In genomic region chr1:167922023-167922422, GRCh38 we compare ENCODE assay signal across 19 cellular contexts. TPM values are rescaled to one million over a fixed set of nuclear protein-coding genes. Genes with fewer than 3 reads are reported as not detected.
DNase-seq lines count a peak whose midpoint lies in the region; ATAC-seq, FAIRE-seq and TF ChIP-seq lines count a peak whose summit lies in the region.
"Had no signal": no experiment of that assay in that cellular context is flagged by ENCODE, and none has a peak within 500 bp of the region (broad histone marks: within the 10 kb centered on the region; RNA-seq: fewer than 3 reads in every experiment).

No MANE protein-coding gene starts in this region.

- in situ Hi-C loops in GM12878 (cut with MboI) = no loop called here

- RAD21 ChIA-PET in GM12878 (lab: Charles Lee; ENCODE audit: unreplicated experiment) = interaction anchor here (1.1 to 1.2 kb wide), 2 partner anchors 10 to 160 kb away, joined by 3 to 4 read pairs; no protein-coding TSS in a partner anchor

- H3K27ac ChIP-seq in GM12878 (ENCODE audit: control insufficient read depth, insufficient read depth) (no peak overlapping the region), mesenchymal stem cell (ENCODE audit: low read length, poor library complexity, severe bottlenecking) (no peak overlapping the region), tibial artery (no peak overlapping the region)
- H3K27ac ChIP-seq: foreskin keratinocyte had no signal

- H3K4me1 ChIP-seq in GM12878 (ENCODE audit: control insufficient read depth, insufficient read depth, low read length) = peaks cover 5% of the 10 kb centered on the region; the same call in 1 of the 2 replicates
- peaks cover 4% of the 10 kb centered on the region for H3K4me1 ChIP-seq in mesenchymal stem cell (ENCODE audit: control insufficient read depth, insufficient read depth, low read depth, low read length)
- peaks cover 0 to 23% (median 1%) of the 10 kb centered on the region in 4 donors for H3K4me1 ChIP-seq in tibial artery

- H3K27me3 ChIP-seq in GM12878 (replicated peaks in 1 of 2; ENCODE audit: control insufficient read depth in 2 of 2, insufficient read depth in 2 of 2, low read length in 1 of 2) (no peaks in the 10 kb centered on the region), mesenchymal stem cell (ENCODE audit: control insufficient read depth in 1 of 2, insufficient read depth in 1 of 2, low read length in 2 of 2) (no peaks in the 10 kb centered on the region), tibial artery (no peaks in the 10 kb centered on the region)
- H3K27me3 ChIP-seq: foreskin keratinocyte, stomach had no signal

- no peak overlapping the region for H3K14ac ChIP-seq in mesenchymal stem cell (ENCODE audit: low read length in 2 of 2)

- H4K91ac ChIP-seq in mesenchymal stem cell (ENCODE audit: low read length) = no peak overlapping the region

- intact Hi-C loops in GM12878 (cut with micrococcal nuclease; ENCODE audit: unreplicated experiment) (no loop called here), tibial artery (cut with DNase I; ENCODE audit: low total_unique reads) (no loop called here)

- H3K9ac ChIP-seq in GM12878 (ENCODE audit: control insufficient read depth, insufficient read depth, low read length) = no peak overlapping the region
- H3K9ac ChIP-seq in mesenchymal stem cell (ENCODE audit: low read length) = peak overlapping the region; percentile 78

- H2AK5ac ChIP-seq in mesenchymal stem cell (ENCODE audit: low read length, severe bottlenecking) = no peak overlapping the region

- no peaks in the 10 kb centered on the region for H3K9me3 ChIP-seq in GM12878 (replicated peaks; ENCODE audit: control insufficient read depth, insufficient read depth, low read length)
- no peaks in the 10 kb centered on the region for H3K9me3 ChIP-seq in mesenchymal stem cell (ENCODE audit: control insufficient read depth, low read length)
- no peaks in the 10 kb centered on the region for H3K9me3 ChIP-seq in tibial artery
- H3K9me3 ChIP-seq: stomach had no signal

- POLR2A ChIA-PET in GM12878 (lab: Charles Lee) = interaction anchor here (1.0 kb wide), 1 partner anchor 14 kb away, joined by 5 read pairs; no protein-coding TSS in a partner anchor

- peaks cover 6% of the 10 kb centered on the region for H3K79me2 ChIP-seq in GM12878 (ENCODE audit: control insufficient read depth, insufficient read depth, low read length)

- H2BK5ac ChIP-seq in mesenchymal stem cell (ENCODE audit: low read depth, low read length, poor library complexity, severe bottlenecking) = no peak overlapping the region

- BruUV-seq in GM12878 (replicated peaks; lab: Mats Ljungman, UMichigan) = no TSS peak

- CTCF ChIA-PET in GM12878 (lab: Yijun Ruan, JAX) = interaction anchor here (0.8 to 1.2 kb wide), 2 partner anchors 12 to 13 kb away, joined by 3 read pairs; no protein-coding TSS in a partner anchor

- DNase-seq in GM03348 (ENCODE audit: low spot score) = peak; percentile 55
- no peak for DNase-seq in GM12878 (ENCODE audit: low read depth, low spot score)
- DNase-seq in mesenchymal stem cell = peak; percentile 59
- no peak for DNase-seq in tibial artery
- no peak for DNase-seq in D341Med (ENCODE audit: low spot score)
- DNase-seq: activated CD8-positive, alpha-beta memory T cell treated with anti-CD3 and anti-CD28 coated beads, Interleukin-2, amount 50 U/mL, for 48 hours; CD4-positive, CD25-positive, alpha-beta regulatory T cell; KG1; kidney; NCI-H2081; right cardiac atrium; stomach had no signal

- H2BK120ac ChIP-seq in mesenchymal stem cell (ENCODE audit: low read depth, low read length) = no peak overlapping the region

- TF ChIP-seq CTCF in GM12878 (IDR thresholded peaks at IDR 0.05 in 2 of 3, conservative IDR thresholded peaks at IDR 0.05 in 1 of 3; ENCODE audit: control insufficient read depth in 2 of 3, extremely low read depth in 1 of 3, insufficient read depth in 1 of 3, low read depth in 3 of 3, low read length in 3 of 3) (no peak), tibial artery (IDR thresholded peaks at IDR 0.05) (no peak)

- FAIRE-seq in GM12878 (lab: Jason Lieb, UNC) = peak; percentile 82
- FAIRE-seq: colon, kidney had no signal

- no peak for TF ChIP-seq RAD21 in GM12878 (IDR thresholded peaks at IDR 0.05; ENCODE audit: insufficient read depth, low read depth, low read length)

- peaks cover 8% of the 10 kb centered on the region for H3K79me1 ChIP-seq in mesenchymal stem cell (replicated peaks; ENCODE audit: low read length, poor library complexity, severe bottlenecking)

- TF ChIP-seq POLR2A in GM12878 (IDR thresholded peaks at IDR 0.05; ENCODE audit: low read depth, low read length) = no peak

- H2AFZ ChIP-seq in GM12878 (ENCODE audit: control insufficient read depth, low read depth, low read length) (no peak overlapping the region), mesenchymal stem cell (ENCODE audit: low read depth, low read length) (no peak overlapping the region)

- no peak overlapping the region for H3K4me2 ChIP-seq in GM12878 (ENCODE audit: control insufficient read depth, insufficient read depth)
- no peak overlapping the region for H3K4me2 ChIP-seq in mesenchymal stem cell (ENCODE audit: low read length, poor library complexity, severe bottlenecking)

- no peak overlapping the region for H4K8ac ChIP-seq in mesenchymal stem cell (ENCODE audit: low read length)

- H3K18ac ChIP-seq in mesenchymal stem cell (ENCODE audit: low read depth in 1 of 2, low read length in 2 of 2) = no peak overlapping the region

- SMC1A ChIA-PET in GM12878 (lab: Charles Lee; ENCODE audit: uncharacterized antibody, unreplicated experiment) = interaction anchor here (1.0 to 2.2 kb wide), 5 partner anchors 12 to 160 kb away, joined by 3 to 10 read pairs (median 7); partner anchors contain the start of gene DCAF6

- H2BK15ac ChIP-seq in mesenchymal stem cell (ENCODE audit: low read depth, poor library complexity, severe bottlenecking) = no peak overlapping the region

- H3K4me3 ChIP-seq in GM12878 (no peak overlapping the region), mesenchymal stem cell (ENCODE audit: insufficient read depth in 1 of 2, low read depth in 1 of 2, low read length in 2 of 2) (peak overlapping the region in 1 of 2 experiments; percentile 18), tibial artery (no peak overlapping the region)
- H3K4me3 ChIP-seq: stomach had no signal

- peaks cover under 1 to 2% of the 10 kb centered on the region in 2 experiments; a peak in 2 of 4 replicates for H3K36me3 ChIP-seq in GM12878 (ENCODE audit: control insufficient read depth in 2 of 2, insufficient read depth in 2 of 2, low read length in 1 of 2)
- H3K36me3 ChIP-seq in mesenchymal stem cell (ENCODE audit: control insufficient read depth in 1 of 2, insufficient read depth in 2 of 2, low read depth in 1 of 2, low read length in 2 of 2) = peaks cover 0 to 36% of the 10 kb centered on the region in 2 experiments
- H3K36me3 ChIP-seq in tibial artery = peaks cover 0 to 17% (median 7%) of the 10 kb centered on the region in 3 donors

- no peak for TF ChIP-seq EP300 in GM12878 (IDR thresholded peaks at IDR 0.05; ENCODE audit: borderline replicate concordance in 1 of 2, control insufficient read depth in 1 of 2, low read depth in 2 of 2, low read length in 2 of 2)

- H3K4ac ChIP-seq in mesenchymal stem cell (ENCODE audit: low read depth in 1 of 2, low read length in 2 of 2) = no peak overlapping the region

- H2BK12ac ChIP-seq in mesenchymal stem cell (ENCODE audit: low read length in 2 of 2) = no peak overlapping the region

- no peak overlapping the region for H3K23ac ChIP-seq in mesenchymal stem cell (ENCODE audit: low read length in 2 of 2)

- ATAC-seq in HG02870 (IDR thresholded peaks at IDR 0.05; ENCODE audit: unreplicated experiment) = peak; percentile 59
- ATAC-seq in GM12878 = peak; percentile 76
- no peak for ATAC-seq in GM19397 (IDR thresholded peaks at IDR 0.05; ENCODE audit: unreplicated experiment)
- no peak for ATAC-seq in GM21786 (IDR thresholded peaks at IDR 0.05; ENCODE audit: unreplicated experiment)
- ATAC-seq: activated naive CD4-positive, alpha-beta T cell treated with anti-CD3 and anti-CD28 coated beads, Interleukin-2, amount 50 U/mL, for 72 hours had no signal

- H4K20me1 ChIP-seq in GM12878 (ENCODE audit: control insufficient read depth, insufficient read depth) = no peaks in the 10 kb centered on the region

RNA-seq across cellular contexts. Expression of gene ADCY10, which starts 8.1 kb away (rescaled TPM):
- 0.73 TPM in 1 of 2 replicates, not detected in the other for total RNA-seq in GM12878 (2013; cell fraction: nucleolus; rRNA removed)
- 0.22 TPM in 1 of 2 replicates, not detected in the other for total RNA-seq in GM12878 (2014; rRNA removed)
- total RNA-seq in GM12878 (2014; rRNA removed; fragmentation: Illumina TruSeq; extraction: Trizol) = not detected in 2 replicates
- not detected in 2 replicates for total RNA-seq in GM12878 (2021)
- polyA plus RNA-seq in GM12878 (2011; ENCODE audit: low read depth) = not detected
- polyA plus RNA-seq in GM12878 (2011; rRNA removed) = 0.07 and 0.22 TPM in 2 replicates
- 0.07 and 0.12 TPM in 2 replicates for polyA plus RNA-seq in GM12878 (2011; cell fraction: cytosol; rRNA removed)
- 0.21 and 0.26 TPM in 2 replicates for polyA plus RNA-seq in GM12878 (2011; cell fraction: nucleus; rRNA removed)
- not detected in 2 replicates for polyA plus RNA-seq in GM12878 (2012)
- polyA plus RNA-seq in GM12878 (2014; fragmentation: Illumina TruSeq; extraction: Trizol) = 0.13 TPM in 1 of 2 replicates, not detected in the other
- polyA plus RNA-seq in GM12878 (2014; fragmentation: Nextera tagmentation; extraction: Ambion mirVana) = not detected
- not detected in 2 replicates for polyA plus RNA-seq in GM12878 (2014; rRNA removed)
- not detected for polyA plus RNA-seq in GM12878 (2016; fragmentation: Nextera tagmentation; extraction: Ambion mirVana)
- polyA minus RNA-seq in GM12878 (2011; rRNA and poly(A)+ RNA removed) = 0.05 and 0.29 TPM in 2 replicates
- polyA minus RNA-seq in GM12878 (2011; cell fraction: cytosol; rRNA and poly(A)+ RNA removed) = not detected in 2 replicates
- polyA minus RNA-seq in GM12878 (2011; cell fraction: nucleus; rRNA and poly(A)+ RNA removed) = 0.29 and 0.60 TPM in 2 replicates
- not detected for polyA plus RNA-seq in mesenchymal stem cell (2013, experiment 1 of 2)
- not detected for polyA plus RNA-seq in mesenchymal stem cell (2013, experiment 2 of 2)
- total RNA-seq: SK-MEL-5, stomach had no signal
- polyA plus RNA-seq: CD4-positive, CD25-positive, alpha-beta regulatory T cell had no signal

RNA-seq across cellular contexts. Expression of gene DCAF6, which starts 14.5 kb away (rescaled TPM):
- 188 and 208 TPM in 2 replicates for total RNA-seq in GM12878 (2013; cell fraction: nucleolus; rRNA removed)
- 25.9 and 29.3 TPM in 2 replicates for total RNA-seq in GM12878 (2014; rRNA removed)
- 36.6 and 39.6 TPM in 2 replicates for total RNA-seq in GM12878 (2014; rRNA removed; fragmentation: Illumina TruSeq; extraction: Trizol)
- 26.2 and 27.8 TPM in 2 replicates for total RNA-seq in GM12878 (2021)
- 21.0 TPM for polyA plus RNA-seq in GM12878 (2011; ENCODE audit: low read depth)
- polyA plus RNA-seq in GM12878 (2011; rRNA removed) = 62.7 and 98.0 TPM in 2 replicates
- polyA plus RNA-seq in GM12878 (2011; cell fraction: cytosol; rRNA removed) = 30.7 and 48.6 TPM in 2 replicates
- polyA plus RNA-seq in GM12878 (2011; cell fraction: nucleus; rRNA removed) = 40.0 and 42.7 TPM in 2 replicates
- 28.6 and 30.5 TPM in 2 replicates for polyA plus RNA-seq in GM12878 (2012)
- 40.6 and 47.5 TPM in 2 replicates for polyA plus RNA-seq in GM12878 (2014; fragmentation: Illumina TruSeq; extraction: Trizol)
- polyA plus RNA-seq in GM12878 (2014; fragmentation: Nextera tagmentation; extraction: Ambion mirVana) = 10 to 100 TPM; 11.4 to 18.3 TPM
- polyA plus RNA-seq in GM12878 (2014; rRNA removed) = 24.2 and 29.5 TPM in 2 replicates
- 10 to 100 TPM; 51.2 to 58.1 TPM for polyA plus RNA-seq in GM12878 (2016; fragmentation: Nextera tagmentation; extraction: Ambion mirVana)
- 71.9 and 140 TPM in 2 replicates for polyA minus RNA-seq in GM12878 (2011; rRNA and poly(A)+ RNA removed)
- 16.7 and 20.0 TPM in 2 replicates for polyA minus RNA-seq in GM12878 (2011; cell fraction: cytosol; rRNA and poly(A)+ RNA removed)
- polyA minus RNA-seq in GM12878 (2011; cell fraction: nucleus; rRNA and poly(A)+ RNA removed) = 51.3 and 71.8 TPM in 2 replicates
- 49.1 TPM for polyA plus RNA-seq in mesenchymal stem cell (2013, experiment 1 of 2)
- 50.1 TPM for polyA plus RNA-seq in mesenchymal stem cell (2013, experiment 2 of 2)

RNA-seq across cellular contexts. Expression of gene MPC2, which starts 14.8 kb away (rescaled TPM):
- 6.9 and 9.0 TPM in 2 replicates for total RNA-seq in GM12878 (2013; cell fraction: nucleolus; rRNA removed)
- total RNA-seq in GM12878 (2014; rRNA removed) = 58.5 and 59.8 TPM in 2 replicates
- total RNA-seq in GM12878 (2014; rRNA removed; fragmentation: Illumina TruSeq; extraction: Trizol) = 60.3 and 64.0 TPM in 2 replicates
- total RNA-seq in GM12878 (2021) = 69.0 and 71.7 TPM in 2 replicates
- polyA plus RNA-seq in GM12878 (2011; ENCODE audit: low read depth) = 44.9 TPM
- 66.3 and 108 TPM in 2 replicates for polyA plus RNA-seq in GM12878 (2011; rRNA removed)
- polyA plus RNA-seq in GM12878 (2011; cell fraction: cytosol; rRNA removed) = 29.2 and 32.5 TPM in 2 replicates
- 15.3 and 20.0 TPM in 2 replicates for polyA plus RNA-seq in GM12878 (2011; cell fraction: nucleus; rRNA removed)
- 61.1 and 69.3 TPM in 2 replicates for polyA plus RNA-seq in GM12878 (2012)
- polyA plus RNA-seq in GM12878 (2014; fragmentation: Illumina TruSeq; extraction: Trizol) = 54.7 and 56.9 TPM in 2 replicates
- polyA plus RNA-seq in GM12878 (2014; fragmentation: Nextera tagmentation; extraction: Ambion mirVana) = 10 to 100 TPM; 22.5 to 68.5 TPM
- polyA plus RNA-seq in GM12878 (2014; rRNA removed) = 46.0 and 55.9 TPM in 2 replicates
- polyA plus RNA-seq in GM12878 (2016; fragmentation: Nextera tagmentation; extraction: Ambion mirVana) = 100 to 1,000 TPM; 149 to 164 TPM
- polyA minus RNA-seq in GM12878 (2011; rRNA and poly(A)+ RNA removed) = 8.1 and 10.4 TPM in 2 replicates
- polyA minus RNA-seq in GM12878 (2011; cell fraction: cytosol; rRNA and poly(A)+ RNA removed) = 12.4 and 12.6 TPM in 2 replicates
- polyA minus RNA-seq in GM12878 (2011; cell fraction: nucleus; rRNA and poly(A)+ RNA removed) = 5.7 and 7.3 TPM in 2 replicates
- 44.5 TPM for polyA plus RNA-seq in mesenchymal stem cell (2013, experiment 1 of 2)
- 47.9 TPM for polyA plus RNA-seq in mesenchymal stem cell (2013, experiment 2 of 2)

Comparison
In these comparisons a context has a peak if more than half of its experiments do, and no peak if none do; other contexts are left out.
1. DNase-seq: peak in GM03348 (single experiment) and mesenchymal stem cell (single experiment); none in GM12878 (single experiment), tibial artery (0 of 2) and D341Med (single experiment).
2. ATAC-seq: peak in HG02870 (single experiment) and GM12878 (single experiment); none in GM19397 (single experiment) and GM21786 (single experiment).